ENCODE assay signal across 18 cellular contexts in genomic region chr6:149362289-149362688, GRCh38. TPM values are rescaled to one million over a fixed set of nuclear protein-coding genes. Genes with fewer than 3 reads are reported as not detected.
DNase-seq lines count a peak whose midpoint lies in the region; ATAC-seq, FAIRE-seq and TF ChIP-seq lines count a peak whose summit lies in the region.
"Had no signal": no experiment of that assay in that cellular context is flagged by ENCODE, and none has a peak within 500 bp of the region (broad histone marks: within the 10 kb centered on the region; RNA-seq: fewer than 3 reads in every experiment).

No MANE protein-coding gene starts in this region.

- H3K36me3 Mint-ChIP-seq in activated naive CD4-positive, alpha-beta T cell treated with anti-CD3 and anti-CD28 coated beads, Interleukin-2, amount 10 ng/mL, durations not matched to agents 7 days and 5 days, result peaks cover 64% of the 10 kb centered on the region
- peaks cover 17% of the 10 kb centered on the region for H3K36me3 Mint-ChIP-seq in activated naive CD8-positive, alpha-beta T cell
- peaks cover 8% of the 10 kb centered on the region for H3K36me3 Mint-ChIP-seq in GM23338 (ENCODE audit: low read depth)

- ATAC-seq in GM21723 (IDR thresholded peaks at IDR 0.05; ENCODE audit: unreplicated experiment) (no peak), GM23338 (no peak)
- ATAC-seq: heart right ventricle had no signal

- no peak for FAIRE-seq in small intestine (lab: Jason Lieb, UNC)
- FAIRE-seq: G401.6 had no signal

- no peak for TF ChIP-seq CTCF in vagina (IDR thresholded peaks at IDR 0.05)
- TF ChIP-seq CTCF in GM23338 (conservative IDR thresholded peaks at IDR 0.05; ENCODE audit: low read depth in 2 of 2), result no peak

- 92 to 95% (median 92%) methylated on average over 5 of the region's 5 CpGs for WGBS in small intestine, 3 donors

- H3K27me3 ChIP-seq in small intestine (ENCODE audit: control insufficient read depth in 2 of 2, insufficient read depth in 2 of 2, low read length in 2 of 2) (no peaks in the 10 kb centered on the region), vagina (no peaks in the 10 kb centered on the region), GM23338 (ENCODE audit: insufficient read depth) (no peaks in the 10 kb centered on the region)
- H3K27me3 ChIP-seq: heart right ventricle had no signal

- no peak overlapping the region for H3K4me2 ChIP-seq in GM23338

- peaks cover 46% of the 10 kb centered on the region for H4K20me1 ChIP-seq in GM23338 (replicated peaks; ENCODE audit: insufficient read depth)

- H3K27ac ChIP-seq in small intestine (ENCODE audit: low read depth in 1 of 2, low read length in 1 of 2) (no peak overlapping the region), vagina (no peak overlapping the region), GM23338 (ENCODE audit: low read depth) (no peak overlapping the region)
- H3K27ac ChIP-seq: GM23248, heart right ventricle had no signal

- peak; percentile 17 for DNase-seq in activated naive CD4-positive, alpha-beta T cell treated with Interleukin-2 at 50 U/mL for 16 hours
- no peak for DNase-seq in activated naive CD4-positive, alpha-beta T cell treated with anti-CD3 and anti-CD28 coated beads, Interleukin-2, amount 10 ng/mL, durations not matched to agents 7 days and 5 days
- DNase-seq in LHCN-M2 (ENCODE audit: low read depth), result peak; percentile 5
- peak; percentile 25 for DNase-seq in small intestine
- no peak for DNase-seq in vagina (ENCODE audit: extremely low spot score in 2 of 2)
- DNase-seq in GM23338 (ENCODE audit: low spot score), result no peak
- DNase-seq: Calu3; effector CD4-positive, alpha-beta T cell; GM23248; heart right ventricle; Kasumi-1; mesenchymal stem cell; NCI-H345; Right ventricle myocardium superior had no signal

- H3K4me1 ChIP-seq in small intestine (ENCODE audit: control insufficient read depth in 2 of 2, insufficient read depth in 1 of 2, low read depth in 1 of 2, low read length in 1 of 2) (peaks cover 0 to 1% of the 10 kb centered on the region in 2 donors), vagina (peaks cover 34% of the 10 kb centered on the region), GM23338 (ENCODE audit: insufficient read depth) (peaks cover 23% of the 10 kb centered on the region)

- H3K36me3 ChIP-seq in small intestine (ENCODE audit: control insufficient read depth in 2 of 2, insufficient read depth in 2 of 2, low read length in 2 of 2) (no peaks in the 10 kb centered on the region), vagina (no peaks in the 10 kb centered on the region), GM23338 (ENCODE audit: insufficient read depth) (no peaks in the 10 kb centered on the region)
- H3K36me3 ChIP-seq: heart right ventricle had no signal

- peaks cover 100% of the 10 kb centered on the region for H3K79me2 ChIP-seq in GM23338 (replicated peaks; ENCODE audit: insufficient read depth)

- intact Hi-C loops in vagina (cut with DNase I), result no loop called here

- H3K9me2 ChIP-seq in GM23338 (ENCODE audit: insufficient read depth), result no peaks in the 10 kb centered on the region

- H3K9me3 ChIP-seq in small intestine (ENCODE audit: control insufficient read depth, low read depth) (no peaks in the 10 kb centered on the region), vagina (no peaks in the 10 kb centered on the region)

- H2AFZ ChIP-seq in GM23338, result no peak overlapping the region
- H2AFZ ChIP-seq: GM23248 had no signal

- H3K9me3 Mint-ChIP-seq in activated naive CD4-positive, alpha-beta T cell treated with anti-CD3 and anti-CD28 coated beads, Interleukin-2, amount 10 ng/mL, durations not matched to agents 7 days and 5 days, result peaks cover 9% of the 10 kb centered on the region
- H3K9me3 Mint-ChIP-seq in activated naive CD8-positive, alpha-beta T cell (ENCODE audit: low read depth), result peaks cover 9% of the 10 kb centered on the region
- no peaks in the 10 kb centered on the region for H3K9me3 Mint-ChIP-seq in GM23338

- CTCF ChIA-PET in activated naive CD4-positive, alpha-beta T cell treated with anti-CD3 and anti-CD28 coated beads, Interleukin-2, amount 10 ng/mL, durations not matched to agents 7 days and 5 days (lab: Charles Lee), result no interaction called here

- no peak overlapping the region for H3K4me3 Mint-ChIP-seq in activated naive CD4-positive, alpha-beta T cell treated with anti-CD3 and anti-CD28 coated beads, Interleukin-2, amount 10 ng/mL, durations not matched to agents 7 days and 5 days
- peak overlapping the region; percentile 22 for H3K4me3 Mint-ChIP-seq in activated naive CD8-positive, alpha-beta T cell
- no peak overlapping the region for H3K4me3 Mint-ChIP-seq in GM23338

- H3F3A ChIP-seq in GM23338 (replicated peaks; ENCODE audit: low read depth), result no peaks in the 10 kb centered on the region

- no peak for TF ChIP-seq POLR2A in vagina (IDR thresholded peaks at IDR 0.05)

- H3K27ac Mint-ChIP-seq in activated naive CD4-positive, alpha-beta T cell treated with anti-CD3 and anti-CD28 coated beads, Interleukin-2, amount 10 ng/mL, durations not matched to agents 7 days and 5 days, result no peak overlapping the region
- peak overlapping the region; percentile 88 for H3K27ac Mint-ChIP-seq in activated naive CD8-positive, alpha-beta T cell
- no peak overlapping the region for H3K27ac Mint-ChIP-seq in GM23338

- peaks cover 68% of the 10 kb centered on the region for H3K4me1 Mint-ChIP-seq in activated naive CD4-positive, alpha-beta T cell treated with anti-CD3 and anti-CD28 coated beads, Interleukin-2, amount 10 ng/mL, durations not matched to agents 7 days and 5 days
- peaks cover 70% of the 10 kb centered on the region for H3K4me1 Mint-ChIP-seq in activated naive CD8-positive, alpha-beta T cell (ENCODE audit: low read depth)
- H3K4me1 Mint-ChIP-seq in GM23338, result peaks cover 30% of the 10 kb centered on the region

- H3K27me3 Mint-ChIP-seq in activated naive CD4-positive, alpha-beta T cell treated with anti-CD3 and anti-CD28 coated beads, Interleukin-2, amount 10 ng/mL, durations not matched to agents 7 days and 5 days, result no peaks in the 10 kb centered on the region
- no peaks in the 10 kb centered on the region for H3K27me3 Mint-ChIP-seq in activated naive CD8-positive, alpha-beta T cell
- no peaks in the 10 kb centered on the region for H3K27me3 Mint-ChIP-seq in GM23338 (ENCODE audit: insufficient read depth, low read depth, poor library complexity)

- H3K4me3 ChIP-seq in small intestine (ENCODE audit: low read depth in 1 of 2, low read length in 2 of 2) (no peak overlapping the region), vagina (no peak overlapping the region), GM23338 (no peak overlapping the region)
- H3K4me3 ChIP-seq: GM23248, heart right ventricle had no signal

TF ChIP-seq in GM23338, 12 proteins besides CTCF, POLR2A, EP300 and RAD21 (continues in another document):
- TF ChIP-seq JUNB (IDR thresholded peaks at IDR 0.05; ENCODE audit: unreplicated experiment) (no peak), POLR2AphosphoS5 (IDR thresholded peaks at IDR 0.05; ENCODE audit: low read depth) (no peak)

RNA-seq across cellular contexts. Expression of gene SUMO4, which starts 37.8 kb away (rescaled TPM):
- total RNA-seq in LHCN-M2 (2014; rRNA removed) (0.34 and 2.1 TPM in 2 replicates), vagina (3.9 TPM)
- 0.05 TPM for polyA plus RNA-seq in LHCN-M2 (2012)
- polyA plus RNA-seq in small intestine (not detected), GM23338 (2016; fragmentation: Nextera tagmentation; extraction: Ambion mirVana) (1.2 and 2.1 TPM in 2 replicates)
- 0.74 and 1.9 TPM in 2 replicates for total RNA-seq in GM23338 (2014; rRNA removed; shearing (Covaris generic))
- total RNA-seq: GM23248 had no signal
- polyA plus RNA-seq: fibroblast of lung had no signal

RNA-seq across cellular contexts. Expression of gene TAB2, which starts 44.8 kb away (rescaled TPM):
- total RNA-seq in LHCN-M2 (2014; rRNA removed), result 18.1 and 23.1 TPM in 2 replicates
- polyA plus RNA-seq in LHCN-M2 (2012), result 17.7 TPM
- 10 to 100 TPM; 19.7 to 22.2 (median 21.7) TPM for polyA plus RNA-seq in small intestine
- total RNA-seq in vagina, result 80.5 TPM
- 59.2 and 65.5 TPM in 2 replicates for total RNA-seq in GM23338 (2014; rRNA removed; shearing (Covaris generic))
- polyA plus RNA-seq in GM23338 (2016; fragmentation: Nextera tagmentation; extraction: Ambion mirVana), result 19.8 and 21.7 TPM in 2 replicates

Comparison
In these comparisons a context has a peak if more than half of its experiments do, and no peak if none do; other contexts are left out.
1. DNase-seq: peak in activated naive CD4-positive, alpha-beta T cell treated with Interleukin-2 at 50 U/mL for 16 hours (single experiment), LHCN-M2 (single experiment) and small intestine (single experiment); none in activated naive CD4-positive, alpha-beta T cell treated with anti-CD3 and anti-CD28 coated beads, Interleukin-2, amount 10 ng/mL, durations not matched to agents 7 days and 5 days (single experiment), vagina (0 of 2) and GM23338 (single experiment).